ENCODE assay signal across 11 cellular contexts in genomic region chr2:174971868-174972781, GRCh38. TPM values are rescaled to one million over a fixed set of nuclear protein-coding genes. Genes with fewer than 3 reads are reported as not detected.
DNase-seq lines count a peak whose midpoint lies in the region; ATAC-seq lines count a peak whose summit lies in the region.
"Had no signal": no experiment of that assay in that cellular context is flagged by ENCODE, and none has a peak within 500 bp of the region (broad histone marks: within the 10 kb centered on the region; RNA-seq: fewer than 3 reads in every experiment).

No MANE protein-coding gene starts in this region.

- WGBS in mesendoderm (ENCODE audit: extremely low coverage, insufficient coverage, low lambda C conversion rate): no CpG with 5 or more reads among the region's 7 CpGs

- no peak overlapping the region for H2BK120ac ChIP-seq in mesendoderm (ENCODE audit: low read depth, low read length)

- peaks cover 40% of the 10 kb centered on the region for H3K79me2 ChIP-seq in mesendoderm (ENCODE audit: control insufficient read depth, insufficient read depth, low read length)

- H2BK5ac ChIP-seq in mesendoderm (ENCODE audit: low read length): no peak overlapping the region

- H2AK5ac ChIP-seq in mesendoderm (ENCODE audit: low read length): no peak overlapping the region

- no peak overlapping the region for H3K56ac ChIP-seq in mesendoderm (ENCODE audit: low read length)

- no peaks in the 10 kb centered on the region for H3K27me3 Mint-ChIP-seq in activated T-cell treated with anti-CD3 and anti-CD28 coated beads, Interleukin-2, amount 50 U/mL, for 4 hours (ENCODE audit: low read depth)

- no peak overlapping the region for H3K23ac ChIP-seq in mesendoderm (ENCODE audit: low read length)

- peak; percentile 80 for DNase-seq in DMS79 (lab: John Stamatoyannopoulos, UW)
- peak; percentile 64 for DNase-seq in LoVo (ENCODE audit: low spot score)
- DNase-seq in astrocyte of the hippocampus (ENCODE audit: low read depth, low spot score): peak; percentile 73
- peak; percentile 54 for DNase-seq in mesendoderm
- DNase-seq in amygdala (lab: John Stamatoyannopoulos, UW): no peak
- no peak for DNase-seq in T-helper 2 cell
- DNase-seq in activated T-cell treated with anti-CD3 and anti-CD28 coated beads, Interleukin-2, amount 50 U/mL, for 4 hours: no peak
- DNase-seq: endodermal cell; NCI-H1930; stimulated activated naive CD4-positive, alpha-beta T cell had no signal

- no peaks in the 10 kb centered on the region for H3K36me3 ChIP-seq in mesendoderm (ENCODE audit: control insufficient read depth, insufficient read depth, low read length)

- H3K27me3 ChIP-seq in mesendoderm (ENCODE audit: insufficient read depth, low read length, poor library complexity): no peaks in the 10 kb centered on the region

- H2BK15ac ChIP-seq in mesendoderm (replicated peaks; ENCODE audit: low read depth): no peak overlapping the region

- no peak overlapping the region for H3K4me3 ChIP-seq in mesendoderm (ENCODE audit: low read length)

- ATAC-seq in HG03342 (IDR thresholded peaks at IDR 0.05; ENCODE audit: unreplicated experiment): no peak
- no peak for ATAC-seq in activated T-cell treated with anti-CD3 and anti-CD28 coated beads, Interleukin-2, amount 50 U/mL, for 4 hours

- H3K9me3 Mint-ChIP-seq in activated T-cell treated with anti-CD3 and anti-CD28 coated beads, Interleukin-2, amount 50 U/mL, for 4 hours: no peaks in the 10 kb centered on the region
- H3K9me3 Mint-ChIP-seq: endodermal cell had no signal

- H3K18ac ChIP-seq in mesendoderm (ENCODE audit: low read length): no peak overlapping the region

- H4K8ac ChIP-seq in mesendoderm (ENCODE audit: low read depth, low read length): no peak overlapping the region

- H3K4me2 ChIP-seq in mesendoderm (ENCODE audit: low read length): no peak overlapping the region

- peaks cover 9% of the 10 kb centered on the region for H3K79me1 ChIP-seq in mesendoderm (ENCODE audit: low read length)

- H3K36me3 Mint-ChIP-seq in activated T-cell treated with anti-CD3 and anti-CD28 coated beads, Interleukin-2, amount 50 U/mL, for 4 hours (ENCODE audit: insufficient read depth): no peaks in the 10 kb centered on the region

- no peak overlapping the region for H3K4ac ChIP-seq in mesendoderm (ENCODE audit: low read depth, low read length)

- no peak overlapping the region for H3K4me3 Mint-ChIP-seq in activated T-cell treated with anti-CD3 and anti-CD28 coated beads, Interleukin-2, amount 50 U/mL, for 4 hours
- H3K4me3 Mint-ChIP-seq: endodermal cell had no signal

- H3K4me1 ChIP-seq in mesendoderm (ENCODE audit: control insufficient read depth, low read depth, low read length): peaks cover 6% of the 10 kb centered on the region

- no peak overlapping the region for H3K27ac ChIP-seq in mesendoderm (ENCODE audit: low read depth, low read length)

- H4K5ac ChIP-seq in mesendoderm (ENCODE audit: low read length): no peak overlapping the region

- peaks cover 7% of the 10 kb centered on the region for H3K4me1 Mint-ChIP-seq in activated T-cell treated with anti-CD3 and anti-CD28 coated beads, Interleukin-2, amount 50 U/mL, for 4 hours (ENCODE audit: low read depth)

- H3K9ac ChIP-seq in mesendoderm (ENCODE audit: low read length): no peak overlapping the region

RNA-seq across cellular contexts. Expression of gene CHN1, which starts 33.1 kb away (rescaled TPM):
- polyA plus RNA-seq in mesendoderm (2013, experiment 1 of 2): 32.8 TPM
- 32.0 TPM for polyA plus RNA-seq in mesendoderm (2013, experiment 2 of 2)
- total RNA-seq in activated T-cell treated with anti-CD3 and anti-CD28 coated beads, Interleukin-2, amount 50 U/mL, for 4 hours: 1 to 10 TPM; 3.2 to 7.5 (median 6.9) TPM

Comparison
In these comparisons a context has a peak if more than half of its experiments do, and no peak if none do; other contexts are left out.
1. DNase-seq: peak in DMS79 (single experiment), LoVo (single experiment), astrocyte of the hippocampus (single experiment) and mesendoderm (single experiment); none in amygdala (0 of 56), T-helper 2 cell (0 of 5) and activated T-cell treated with anti-CD3 and anti-CD28 coated beads, Interleukin-2, amount 50 U/mL, for 4 hours (single experiment).